25 cellular contexts compared by ENCODE assay signal in the genomic region with DNA sequence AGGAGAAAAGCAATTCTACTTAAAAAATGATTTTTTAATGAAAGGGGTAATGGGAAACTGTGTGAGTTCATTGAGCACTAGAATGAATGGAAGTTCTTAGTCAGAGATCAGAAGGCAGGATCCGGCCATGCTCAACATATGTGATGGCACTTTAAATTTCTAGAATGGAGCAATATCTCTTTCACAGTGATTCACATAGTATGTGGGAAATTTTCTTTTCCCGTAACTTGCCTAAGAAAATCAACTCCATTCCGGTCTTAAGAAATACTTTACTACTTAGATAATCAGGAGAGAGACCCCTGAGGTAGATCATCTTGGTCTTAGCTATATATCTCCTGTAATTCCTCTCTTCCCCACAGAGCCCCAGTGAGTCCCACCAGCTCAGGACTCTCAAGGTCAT.
DNase-seq lines count a peak whose midpoint lies in the region; ATAC-seq and TF ChIP-seq lines count a peak whose summit lies in the region.
"Had no signal": no experiment of that assay in that cellular context is flagged by ENCODE, and none has a peak within 500 bp of the region (broad histone marks: within the 10 kb centered on the region; RNA-seq: fewer than 3 reads in every experiment).

No MANE protein-coding gene starts in this region.

- H3K27me3 ChIP-seq in mammary epithelial cell (ENCODE audit: insufficient read depth, low read length), result no peaks in the 10 kb centered on the region
- H3K27me3 ChIP-seq in gastroesophageal sphincter, result peaks cover 3% of the 10 kb centered on the region
- H3K27me3 ChIP-seq: breast epithelium, upper lobe of left lung had no signal

- H3K9me3 Mint-ChIP-seq in MCF 10A (ENCODE audit: unreplicated experiment), result no peaks in the 10 kb centered on the region
- H3K9me3 Mint-ChIP-seq: activated T-helper 2 cell treated with anti-CD3 and anti-CD28 coated beads, Interferon-gamma antibody, Interleukin-2, Interleukin-4, amounts not matched to agents 10 μg/mL and 5 μg/mL and 100 μg/mL, durations not matched to agents 14 hours and 24 hours and 36 hours had no signal

- ATAC-seq in SK-N-SH treated with all-trans-retinoic acid at 6 μM for 48 hours (no peak), gastroesophageal sphincter (no peak), GM18909 (IDR thresholded peaks at IDR 0.05; ENCODE audit: poor library complexity, unreplicated experiment) (no peak)
- ATAC-seq: K562; left cardiac atrium; naive thymus-derived CD4-positive, alpha-beta T cell; right cardiac atrium; WTC11 had no signal

- WGBS in mammary epithelial cell (ENCODE audit: low coverage, missing lambda C conversion rate), result 92% methylated on average over 3 of the region's 3 CpGs
- WGBS in gastroesophageal sphincter (ENCODE audit: low coverage in 1 of 2), 2 donors, result 75 to 81% methylated on average over 3 of the region's 3 CpGs

- H3K4me1 ChIP-seq in mammary epithelial cell (ENCODE audit: insufficient read depth, low read length) (no peaks in the 10 kb centered on the region), gastroesophageal sphincter (peaks cover 0 to 23% (median 0%) of the 10 kb centered on the region in 3 donors)
- H3K4me1 ChIP-seq: breast epithelium, upper lobe of left lung had no signal

- H3K79me2 ChIP-seq in mammary epithelial cell (ENCODE audit: insufficient read depth, low read length), result no peaks in the 10 kb centered on the region

- intact Hi-C loops in MCF 10A (cut with micrococcal nuclease), result no loop called here
- intact Hi-C loops in mammary epithelial cell (cut with micrococcal nuclease), result no loop called here

- CTCF ChIA-PET in MCF 10A (lab: Yijun Ruan, JAX) (interaction anchor here (0.7 to 2.1 kb wide), 5 partner anchors 12 to 155 kb away, joined by 3 to 8 read pairs (median 3); no protein-coding TSS in a partner anchor), mammary epithelial cell (lab: Charles Lee; ENCODE audit: low non-redundant PET) (no interaction called here)

- no peaks in the 10 kb centered on the region for H4K20me1 ChIP-seq in mammary epithelial cell (ENCODE audit: insufficient read depth, low read length)

- H3K36me3 ChIP-seq in mammary epithelial cell (ENCODE audit: insufficient read depth, low read length) (no peaks in the 10 kb centered on the region), gastroesophageal sphincter (no peaks in the 10 kb centered on the region)
- H3K36me3 ChIP-seq: breast epithelium, upper lobe of left lung had no signal

- TF ChIP-seq CTCF in MCF 10A (IDR thresholded peaks at IDR 0.05; ENCODE audit: unreplicated experiment) (no peak), mammary epithelial cell (conservative IDR thresholded peaks at IDR 0.05 in 1 of 2, IDR thresholded peaks at IDR 0.05 in 1 of 2; ENCODE audit: extremely low read depth in 1 of 2, insufficient read depth in 1 of 2, low read depth in 1 of 2, low read length in 2 of 2) (no peak), astrocyte of the spinal cord (IDR thresholded peaks at IDR 0.05; ENCODE audit: low read depth, low read length) (no peak), fibroblast of villous mesenchyme (IDR thresholded peaks at IDR 0.05; ENCODE audit: insufficient read depth, low read depth, low read length) (no peak), gastroesophageal sphincter (IDR thresholded peaks at IDR 0.05) (no peak)

- no peak overlapping the region for H3K4me3 Mint-ChIP-seq in MCF 10A (ENCODE audit: unreplicated experiment)
- H3K4me3 Mint-ChIP-seq: CD14-positive monocyte; dendritic cell treated with granulocyte-macrophage colony-stimulating factor and Interleukin-4, amounts not matched to agents 40 ng/mL and 50 ng/mL, for 4 days; naive thymus-derived CD4-positive, alpha-beta T cell; WTC11 had no signal

- in situ Hi-C loops in mammary epithelial cell (cut with MboI; ENCODE audit: low sequenced_read_pairs in 2 of 2) (no loop called here), astrocyte of the spinal cord (cut with HindIII; ENCODE audit: low sequenced_read_pairs) (no loop called here)

- POLR2A ChIA-PET in MCF 10A (lab: Yijun Ruan, JAX), result no interaction called here

- H2AFZ ChIP-seq in mammary epithelial cell (ENCODE audit: low read depth, low read length), result no peak overlapping the region

- H3K36me3 Mint-ChIP-seq in MCF 10A (ENCODE audit: insufficient read depth, unreplicated experiment), result no peaks in the 10 kb centered on the region
- H3K36me3 Mint-ChIP-seq: CD14-positive monocyte; naive thymus-derived CD4-positive, alpha-beta T cell had no signal

- no peaks in the 10 kb centered on the region for H3K27me3 Mint-ChIP-seq in MCF 10A (ENCODE audit: insufficient read depth, unreplicated experiment)

- H3K4me3 ChIP-seq in mammary epithelial cell (replicated peaks in 1 of 3; ENCODE audit: insufficient read depth in 1 of 3, low read depth in 2 of 3, low read length in 3 of 3), result no peak overlapping the region
- no peak overlapping the region for H3K4me3 ChIP-seq in astrocyte of the spinal cord (ENCODE audit: low read depth, low read length)
- H3K4me3 ChIP-seq in fibroblast of villous mesenchyme (ENCODE audit: low read depth, low read length), result no peak overlapping the region
- H3K4me3 ChIP-seq in gastroesophageal sphincter, result no peak overlapping the region
- H3K4me3 ChIP-seq: breast epithelium, K562, upper lobe of left lung had no signal

- H3K27ac ChIP-seq in mammary epithelial cell (ENCODE audit: insufficient read depth, low read depth, low read length) (no peak overlapping the region), gastroesophageal sphincter (no peak overlapping the region)
- H3K27ac ChIP-seq: upper lobe of left lung had no signal

- dilution Hi-C loops in mammary epithelial cell (cut with HindIII; ENCODE audit: low sequenced_read_pairs), result no loop called here

- H3K4me2 ChIP-seq in mammary epithelial cell (ENCODE audit: insufficient read depth, low read depth, low read length), result no peak overlapping the region

- H3K9me3 ChIP-seq in mammary epithelial cell (replicated peaks; ENCODE audit: insufficient read depth, low read length) (no peaks in the 10 kb centered on the region), gastroesophageal sphincter (no peaks in the 10 kb centered on the region)
- H3K9me3 ChIP-seq: breast epithelium, upper lobe of left lung had no signal

- peak; percentile 43 for DNase-seq in MCF 10A (ENCODE audit: unreplicated experiment)
- no peak for DNase-seq in mammary epithelial cell
- DNase-seq in astrocyte of the spinal cord (ENCODE audit: low read depth, low spot score), result peak; percentile 41
- DNase-seq in fibroblast of villous mesenchyme (ENCODE audit: low read depth), result peak; percentile 33
- DNase-seq in stromal cell of bone marrow (ENCODE audit: low read depth), result peak; percentile 79
- DNase-seq: 8988T; activated CD8-positive, alpha-beta memory T cell treated with anti-CD3 and anti-CD28 coated beads, Interleukin-2, amount 50 U/mL, for 48 hours; glutamatergic neuron; H7; left cardiac atrium; mesendoderm; naive thymus-derived CD4-positive, alpha-beta T cell; NCI-H187; right cardiac atrium; stimulated activated CD4-positive, alpha-beta T cell treated with anti-CD3 and anti-CD28 coated beads, Interleukin-15, amount 100 ng/mL, for 24 hours; upper lobe of left lung had no signal

- TF ChIP-seq POLR2A in gastroesophageal sphincter (IDR thresholded peaks at IDR 0.05), result no peak

- no peaks in the 10 kb centered on the region for H3K4me1 Mint-ChIP-seq in MCF 10A (ENCODE audit: insufficient read depth, unreplicated experiment)
- H3K4me1 Mint-ChIP-seq: CD14-positive monocyte had no signal

- BruUV-seq in MCF 10A (replicated peaks; lab: Mats Ljungman, UMichigan) (no TSS peak), mammary epithelial cell (replicated peaks; lab: Mats Ljungman, UMichigan) (no TSS peak)

- H3K9ac ChIP-seq in mammary epithelial cell (ENCODE audit: insufficient read depth, low read length), result no peak overlapping the region

- H3K27ac Mint-ChIP-seq in MCF 10A (ENCODE audit: low read depth, unreplicated experiment), result no peak overlapping the region
- H3K27ac Mint-ChIP-seq: activated T-helper 2 cell treated with anti-CD3 and anti-CD28 coated beads, Interferon-gamma antibody, Interleukin-2, Interleukin-4, amounts not matched to agents 10 μg/mL and 5 μg/mL and 100 μg/mL, durations not matched to agents 14 hours and 24 hours and 36 hours; CD14-positive monocyte; dendritic cell treated with granulocyte-macrophage colony-stimulating factor and Interleukin-4, amounts not matched to agents 40 ng/mL and 50 ng/mL, for 4 days; naive thymus-derived CD4-positive, alpha-beta T cell; WTC11 had no signal

- TF ChIP-seq EP300 in gastroesophageal sphincter (IDR thresholded peaks at IDR 0.05), result no peak

TF ChIP-seq in SK-N-SH treated with all-trans-retinoic acid at 6 μM for 48 hours, 23 proteins besides CTCF, POLR2A, EP300 and RAD21 (continues in another document):
- TF ChIP-seq GLIS3 (CRISPR knock-in tag; IDR thresholded peaks at IDR 0.05), result no peak
- no peak for TF ChIP-seq ZNF70 (CRISPR knock-in tag; IDR thresholded peaks at IDR 0.05)
- no peak for TF ChIP-seq ZFP3 (CRISPR knock-in tag; IDR thresholded peaks at IDR 0.05)
- no peak for TF ChIP-seq ESRRG (CRISPR knock-in tag; IDR thresholded peaks at IDR 0.05)
- TF ChIP-seq ZFP30 (CRISPR knock-in tag; IDR thresholded peaks at IDR 0.05), result no peak
- TF ChIP-seq RARB (CRISPR knock-in tag; IDR thresholded peaks at IDR 0.05), result no peak
- TF ChIP-seq, protein P1, sequence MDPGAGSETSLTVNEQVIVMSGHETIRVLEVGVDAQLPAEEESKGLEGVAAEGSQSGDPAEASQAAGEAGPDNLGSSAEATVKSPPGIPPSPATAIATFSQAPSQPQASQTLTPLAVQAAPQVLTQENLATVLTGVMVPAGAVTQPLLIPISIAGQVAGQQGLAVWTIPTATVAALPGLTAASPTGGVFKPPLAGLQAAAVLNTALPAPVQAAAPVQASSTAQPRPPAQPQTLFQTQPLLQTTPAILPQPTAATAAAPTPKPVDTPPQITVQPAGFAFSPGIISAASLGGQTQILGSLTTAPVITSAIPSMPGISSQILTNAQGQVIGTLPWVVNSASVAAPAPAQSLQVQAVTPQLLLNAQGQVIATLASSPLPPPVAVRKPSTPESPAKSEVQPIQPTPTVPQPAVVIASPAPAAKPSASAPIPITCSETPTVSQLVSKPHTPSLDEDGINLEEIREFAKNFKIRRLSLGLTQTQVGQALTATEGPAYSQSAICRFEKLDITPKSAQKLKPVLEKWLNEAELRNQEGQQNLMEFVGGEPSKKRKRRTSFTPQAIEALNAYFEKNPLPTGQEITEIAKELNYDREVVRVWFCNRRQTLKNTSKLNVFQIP (CRISPR knock-in tag; IDR thresholded peaks at IDR 0.05; ENCODE audit: borderline replicate concordance, low read depth), result no peak
- TF ChIP-seq CSDC2 (CRISPR knock-in tag; IDR thresholded peaks at IDR 0.05), result no peak
- no peak for TF ChIP-seq ISL1 (CRISPR knock-in tag; IDR thresholded peaks at IDR 0.05)
- TF ChIP-seq TOX (CRISPR knock-in tag; IDR thresholded peaks at IDR 0.05; ENCODE audit: borderline replicate concordance), result no peak
- TF ChIP-seq BACH2 (CRISPR knock-in tag; IDR thresholded peaks at IDR 0.05; ENCODE audit: borderline replicate concordance), result no peak
- no peak for TF ChIP-seq ZNF8 (CRISPR knock-in tag; IDR thresholded peaks at IDR 0.05)
- no peak for TF ChIP-seq TCF4 (CRISPR knock-in tag; IDR thresholded peaks at IDR 0.05; ENCODE audit: borderline replicate concordance)
- no peak for TF ChIP-seq ZNF565 (CRISPR knock-in tag; conservative IDR thresholded peaks at IDR 0.05; ENCODE audit: low read depth)
- no peak for TF ChIP-seq PPARA (CRISPR knock-in tag; IDR thresholded peaks at IDR 0.05; ENCODE audit: borderline replicate concordance)
